Comparison of ENCODE assay signal across 1 cellular context in the genomic region with DNA sequence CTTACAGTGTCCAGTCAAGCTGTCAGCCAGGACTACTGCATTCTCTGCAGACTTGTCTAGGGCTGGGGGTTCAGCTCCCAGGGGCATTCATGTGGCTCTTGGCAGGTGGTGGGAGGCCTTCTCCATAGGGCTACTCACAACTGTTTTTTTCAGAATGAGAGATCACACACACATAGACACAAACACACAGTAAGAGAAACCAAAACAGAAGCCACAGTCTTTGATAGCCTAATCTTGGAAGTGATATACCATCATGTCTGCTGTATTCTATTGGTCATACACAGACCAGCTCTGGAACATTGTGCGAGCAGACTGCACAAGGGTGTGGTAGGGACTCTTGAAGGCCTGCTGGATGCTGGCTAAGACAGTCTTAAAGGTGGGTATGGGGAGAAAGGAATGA.
TF ChIP-seq lines count a peak whose summit lies in the region.

No MANE protein-coding gene starts in this region.

TF ChIP-seq in GM12878, 131 proteins besides CTCF, POLR2A, EP300 and RAD21:
- no peak for TF ChIP-seq ZBTB11 (CRISPR knock-in tag; IDR thresholded peaks at IDR 0.05)
- TF ChIP-seq RELA (IDR thresholded peaks at IDR 0.05; ENCODE audit: borderline replicate concordance, partially characterized antibody): no peak
- TF ChIP-seq JUNB (IDR thresholded peaks at IDR 0.05): no peak
- no peak for TF ChIP-seq POLR2AphosphoS2 (IDR thresholded peaks at IDR 0.05; ENCODE audit: low read depth, low read length)
- no peak for TF ChIP-seq USF1 (IDR thresholded peaks at IDR 0.05; ENCODE audit: borderline replicate concordance, extremely low read length, insufficient read depth, low read depth, low read length)
- no peak for TF ChIP-seq ELK1 (IDR thresholded peaks at IDR 0.05; ENCODE audit: low read depth, low read length)
- no peak for TF ChIP-seq EZH2 (IDR thresholded peaks at IDR 0.05; ENCODE audit: borderline replicate concordance, control insufficient read depth, low read depth, low read length)
- no peak for TF ChIP-seq NR2C1 (IDR thresholded peaks at IDR 0.05)
- TF ChIP-seq BHLHE40 (IDR thresholded peaks at IDR 0.05; ENCODE audit: borderline replicate concordance in 1 of 2, low read depth in 2 of 2, low read length in 1 of 2): no peak
- no peak for TF ChIP-seq CHD2 (IDR thresholded peaks at IDR 0.05; ENCODE audit: borderline replicate concordance, low read depth, low read length)
